In the genomic region with DNA sequence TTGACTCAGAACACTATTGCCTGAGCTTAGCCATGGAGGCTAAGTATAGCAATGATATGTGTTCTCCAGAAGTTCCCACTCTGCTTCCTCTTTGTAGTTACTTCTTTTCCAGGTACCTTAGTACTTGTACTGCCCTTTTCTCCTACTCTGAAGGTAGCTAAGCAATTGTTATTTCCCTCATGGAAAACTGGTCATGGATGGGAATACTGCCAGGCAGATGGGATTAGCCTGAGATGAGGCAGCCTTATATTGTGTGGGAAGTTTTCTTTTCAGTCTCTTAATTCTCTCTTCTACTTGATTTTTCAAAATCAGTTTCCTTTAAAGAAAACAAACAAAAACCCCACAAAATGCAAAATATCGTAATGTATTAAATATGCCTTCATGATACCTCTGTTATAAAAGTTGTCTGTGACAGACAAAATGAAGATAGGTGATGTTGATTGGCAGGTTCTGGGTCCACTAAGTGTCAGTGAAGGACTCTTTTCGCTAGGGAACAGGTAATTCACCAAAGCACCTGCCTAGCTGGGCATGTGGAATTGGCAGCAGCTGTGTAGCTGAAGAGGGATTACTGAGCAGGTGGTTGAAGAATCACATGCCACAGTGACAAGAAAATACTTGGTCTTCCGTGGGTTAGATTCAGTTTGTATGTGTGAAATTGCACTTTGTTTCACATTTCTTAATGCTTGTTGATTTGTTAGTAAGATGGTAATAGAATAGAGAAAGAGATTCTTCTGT, we compare ENCODE assay signal across 11 cellular contexts. TPM values are rescaled to one million over a fixed set of nuclear protein-coding genes. Genes with fewer than 3 reads are reported as not detected.
DNase-seq lines count a peak whose midpoint lies in the region; ATAC-seq, FAIRE-seq and TF ChIP-seq lines count a peak whose summit lies in the region.
"Had no signal": no experiment of that assay in that cellular context is flagged by ENCODE, and none has a peak within 500 bp of the region (broad histone marks: within the 10 kb centered on the region; RNA-seq: fewer than 3 reads in every experiment).

No MANE protein-coding gene starts in this region.

- H3K4me1 ChIP-seq in OCI-LY7 (ENCODE audit: insufficient read depth, low read length, poor library complexity, severe bottlenecking): peaks cover 51% of the 10 kb centered on the region
- peaks cover 47% of the 10 kb centered on the region for H3K4me1 ChIP-seq in hepatocyte (ENCODE audit: insufficient read depth)

- H3K4me2 ChIP-seq in OCI-LY7 (ENCODE audit: low read length): peak overlapping the region; percentile 36
- H3K4me2 ChIP-seq in hepatocyte: peak overlapping the region; percentile 86

- BruUV-seq in OCI-LY7 (replicated peaks; lab: Mats Ljungman, UMichigan): no TSS peak

- H3K4me3 ChIP-seq in OCI-LY7 (ENCODE audit: low read depth, low read length, poor library complexity, severe bottlenecking) (no peak overlapping the region), hepatocyte (no peak overlapping the region)

- WGBS in hepatocyte (ENCODE audit: low lambda C conversion rate, missing lambda C conversion rate): 84% methylated on average over 3 of the region's 3 CpGs

- H3K36me3 ChIP-seq in OCI-LY7 (ENCODE audit: insufficient read depth, low read length): no peaks in the 10 kb centered on the region
- H3K36me3 ChIP-seq in hepatocyte (replicated peaks; ENCODE audit: insufficient read depth, low read depth): no peaks in the 10 kb centered on the region

- TF ChIP-seq CTCF in OCI-LY7 (conservative IDR thresholded peaks at IDR 0.05; ENCODE audit: low read length) (no peak), hepatocyte (IDR thresholded peaks at IDR 0.05; ENCODE audit: poor library complexity) (no peak)

- intact Hi-C loops in OCI-LY7 (cut with micrococcal nuclease; ENCODE audit: unreplicated experiment): no loop called here
- intact Hi-C loops in posterior vena cava (cut with DNase I): no loop called here

- H3K27ac ChIP-seq in OCI-LY7 (ENCODE audit: low read depth, low read length, poor library complexity, severe bottlenecking) (no peak overlapping the region), hepatocyte (no peak overlapping the region)

- H3K79me2 ChIP-seq in OCI-LY7 (ENCODE audit: insufficient read depth, low read depth, low read length) (peaks cover 50% of the 10 kb centered on the region), hepatocyte (peaks cover 79% of the 10 kb centered on the region)

- POLR2A ChIA-PET in OCI-LY7 (lab: Charles Lee): no interaction called here

- peak; percentile 72 for FAIRE-seq in GM12892 (lab: Jason Lieb, UNC)

- DNase-seq in CD1c-positive myeloid dendritic cell (ENCODE audit: extremely low spot score) (peak; percentile 28), GM12892 (ENCODE audit: insufficient read length) (no peak), OCI-LY7 (ENCODE audit: low spot score) (no peak), hepatocyte (ENCODE audit: low spot score) (no peak), germinal center (ENCODE audit: low spot score) (no peak), posterior vena cava (ENCODE audit: low spot score) (no peak)
- no peak for DNase-seq in NK-92 treated with Interleukin-12 subunit alpha and Interleukin-12 subunit beta, amount 100 ng/mL, for 24 hours (lab: John Stamatoyannopoulos, UW)
- DNase-seq: activated CD4-positive, CD25-positive, alpha-beta regulatory T cell treated with anti-CD3 and anti-CD28 coated beads, Interleukin-2, amount 50 U/mL, for 72 hours; effector memory CD4-positive, alpha-beta T cell; MV-4-11 had no signal

- CTCF ChIA-PET in OCI-LY7 (lab: Charles Lee; ENCODE audit: unreplicated experiment): no interaction called here

- ATAC-seq in GM19467 (IDR thresholded peaks at IDR 0.05; ENCODE audit: unreplicated experiment): no peak

- H2AFZ ChIP-seq in OCI-LY7 (ENCODE audit: low read length) (no peak overlapping the region), hepatocyte (no peak overlapping the region)

- no peak for TF ChIP-seq POLR2A in GM12892 (IDR thresholded peaks at IDR 0.05; ENCODE audit: low read depth, low read length)

- no peaks in the 10 kb centered on the region for H3K9me3 ChIP-seq in OCI-LY7 (ENCODE audit: low read length)
- H3K9me3 ChIP-seq in hepatocyte (ENCODE audit: low read depth): no peaks in the 10 kb centered on the region

- H3K27me3 ChIP-seq in hepatocyte: no peaks in the 10 kb centered on the region

- no peaks in the 10 kb centered on the region for H3K9me2 ChIP-seq in OCI-LY7 (ENCODE audit: insufficient read depth, low read length)
- no peaks in the 10 kb centered on the region for H3K9me2 ChIP-seq in hepatocyte (replicated peaks; ENCODE audit: insufficient read depth)

- H4K20me1 ChIP-seq in OCI-LY7 (ENCODE audit: insufficient read depth, low read length): peaks cover 13% of the 10 kb centered on the region; the same call in 1 of the 2 replicates
- H4K20me1 ChIP-seq in hepatocyte (ENCODE audit: insufficient read depth, poor library complexity, severe bottlenecking): peaks cover 51% of the 10 kb centered on the region

RNA-seq across cellular contexts. Expression of a gene that starts 4.1 kb away (rescaled TPM):
- polyA plus RNA-seq in GM12892 (2012; ENCODE audit: missing spikeins): 13.5 TPM
- 17.2 and 18.5 TPM in 2 replicates for total RNA-seq in OCI-LY7 (2014; rRNA removed; shearing (Covaris generic))
- total RNA-seq in OCI-LY7 (2022): 35.1 and 35.4 TPM in 2 replicates
- total RNA-seq in hepatocyte: 21.3 and 23.0 TPM in 2 replicates
- polyA plus RNA-seq in hepatocyte: 12.5 and 14.3 TPM in 2 replicates
- 10 to 100 TPM; 28.1 to 32.8 TPM for total RNA-seq in posterior vena cava
